9 cellular contexts compared by ENCODE assay signal in genomic region chr10:74598891-74599566, GRCh38.
DNase-seq lines count a peak whose midpoint lies in the region; ATAC-seq, FAIRE-seq and TF ChIP-seq lines count a peak whose summit lies in the region.
"Had no signal": no experiment of that assay in that cellular context is flagged by ENCODE, and none has a peak within 500 bp of the region (broad histone marks: within the 10 kb centered on the region; RNA-seq: fewer than 3 reads in every experiment).

No MANE protein-coding gene starts in this region.

- H3K9me3 ChIP-seq in upper lobe of right lung: no peaks in the 10 kb centered on the region

- no peaks in the 10 kb centered on the region for H3K27me3 ChIP-seq in upper lobe of right lung
- H3K27me3 ChIP-seq: foreskin keratinocyte had no signal

- peak; percentile 43 for FAIRE-seq in frontal cortex (lab: Jason Lieb, UNC)

- DNase-seq in frontal cortex (ENCODE audit: low spot score in 2 of 2) (no peak), upper lobe of right lung (no peak), NCI-H226 (no peak), D341Med (ENCODE audit: low spot score) (no peak), NCI-H1694 (lab: John Stamatoyannopoulos, UW) (no peak)
- DNase-seq: activated naive CD8-positive, alpha-beta T cell treated with anti-CD3 and anti-CD28 coated beads, Interleukin-2, amount 10 ng/mL, durations not matched to agents 7 days and 5 days; foreskin keratinocyte had no signal

- peak overlapping the region; percentile 31 for H3K27ac ChIP-seq in upper lobe of right lung
- H3K27ac ChIP-seq: foreskin keratinocyte had no signal

- H3K36me3 ChIP-seq in upper lobe of right lung: no peaks in the 10 kb centered on the region

- H3K4me1 ChIP-seq in upper lobe of right lung: no peaks in the 10 kb centered on the region

- TF ChIP-seq CTCF in upper lobe of right lung (IDR thresholded peaks at IDR 0.05): no peak

- ATAC-seq in GM19463 (IDR thresholded peaks at IDR 0.05; ENCODE audit: unreplicated experiment) (peak; percentile 81), HG03460 (IDR thresholded peaks at IDR 0.05; ENCODE audit: unreplicated experiment) (peak; percentile 79), upper lobe of right lung (no peak)
- ATAC-seq: foreskin keratinocyte had no signal

- intact Hi-C loops in upper lobe of right lung (cut with DNase I): no loop called here

- peak overlapping the region; percentile 22 for H3K4me3 ChIP-seq in upper lobe of right lung
